1 cellular context compared by ENCODE assay signal in the genomic region with DNA sequence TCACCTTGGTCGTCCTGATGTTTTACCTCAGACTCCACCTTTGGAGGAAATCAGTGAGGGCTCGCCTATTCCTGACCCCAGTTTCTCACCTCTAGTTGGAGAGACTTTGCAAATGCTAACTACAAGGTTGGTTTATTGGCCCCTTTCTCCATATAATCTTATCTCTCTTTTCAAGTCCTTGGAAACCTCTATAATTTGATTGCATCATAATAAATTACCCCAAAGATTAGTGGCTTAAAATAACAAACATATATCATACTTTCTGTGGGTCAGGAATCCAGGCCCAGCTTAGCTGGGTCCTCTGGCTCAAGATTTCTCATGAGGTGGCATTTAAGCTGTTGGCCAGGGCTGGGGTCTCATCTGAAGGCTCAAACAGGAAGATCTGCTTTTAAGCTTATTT.
TF ChIP-seq lines count a peak whose summit lies in the region.

No MANE protein-coding gene starts in this region.

TF ChIP-seq in HepG2, 621 proteins besides CTCF, POLR2A, EP300 and RAD21:
- TF ChIP-seq SNRNP70 (IDR thresholded peaks at IDR 0.05; ENCODE audit: low read depth, low read length) (no peak), SMYD3 (CRISPR knock-in tag; IDR thresholded peaks at IDR 0.05) (no peak), ZSCAN21 (CRISPR knock-in tag; IDR thresholded peaks at IDR 0.05; ENCODE audit: borderline replicate concordance) (no peak), ATF7 (IDR thresholded peaks at IDR 0.05) (peak; percentile 22; the same call in 1 of the 2 replicates), ATF7 (CRISPR knock-in tag; IDR thresholded peaks at IDR 0.05) (no peak), HCFC1 (IDR thresholded peaks at IDR 0.05; ENCODE audit: low read depth, low read length) (no peak)
- TF ChIP-seq, protein P1, sequence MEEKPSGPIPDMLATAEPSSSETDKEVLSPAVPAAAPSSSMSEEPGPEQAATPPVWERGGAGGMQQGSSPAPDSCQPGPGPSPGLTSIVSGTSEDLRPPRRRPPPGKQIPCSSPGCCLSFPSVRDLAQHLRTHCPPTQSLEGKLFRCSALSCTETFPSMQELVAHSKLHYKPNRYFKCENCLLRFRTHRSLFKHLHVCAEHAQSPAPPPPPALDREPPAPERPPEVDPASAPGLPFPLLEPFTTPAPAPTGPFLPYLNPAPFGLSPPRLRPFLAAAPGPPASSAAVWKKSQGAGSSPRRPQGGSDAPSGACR (CRISPR knock-in tag; IDR thresholded peaks at IDR 0.05) = no peak
